In the genomic region with DNA sequence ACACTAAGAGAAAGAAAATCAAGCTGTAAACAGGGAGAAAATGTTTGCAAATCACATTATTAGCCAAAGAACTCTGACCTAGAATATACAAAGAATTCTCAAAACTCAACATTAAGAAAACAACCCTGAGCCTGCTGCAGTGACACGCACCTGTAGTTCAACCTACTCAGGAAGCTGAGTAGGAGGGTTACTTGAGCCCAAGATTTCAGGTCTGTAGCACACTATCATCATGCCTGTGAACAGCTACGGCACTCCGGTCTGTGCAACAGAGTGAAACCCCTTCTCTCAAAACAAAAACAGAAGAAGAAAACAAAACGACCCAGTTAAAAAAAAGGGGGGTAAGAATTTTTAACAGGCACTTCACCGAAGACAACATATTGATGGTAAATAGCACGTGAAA, we compare ENCODE assay signal across 10 cellular contexts. TPM values are rescaled to one million over a fixed set of nuclear protein-coding genes. Genes with fewer than 3 reads are reported as not detected.
DNase-seq lines count a peak whose midpoint lies in the region; ATAC-seq and TF ChIP-seq lines count a peak whose summit lies in the region.
"Had no signal": no experiment of that assay in that cellular context is flagged by ENCODE, and none has a peak within 500 bp of the region (broad histone marks: within the 10 kb centered on the region; RNA-seq: fewer than 3 reads in every experiment).

No MANE protein-coding gene starts in this region.

- H3K9me3 Mint-ChIP-seq in activated T-cell treated with anti-CD3 and anti-CD28 coated beads, Interleukin-2, amount 50 U/mL, for 72 hours, result no peaks in the 10 kb centered on the region
- H3K9me3 Mint-ChIP-seq: natural killer cell had no signal

- TF ChIP-seq CTCF in GM13977 (IDR thresholded peaks at IDR 0.05; ENCODE audit: extremely low read depth, insufficient read depth, missing control alignments) (no peak), PC-3 (conservative IDR thresholded peaks at IDR 0.05; ENCODE audit: low read depth, low read length) (no peak)

- no peaks in the 10 kb centered on the region for H3K36me3 Mint-ChIP-seq in activated T-cell treated with anti-CD3 and anti-CD28 coated beads, Interleukin-2, amount 50 U/mL, for 72 hours (ENCODE audit: insufficient read depth in 2 of 2)
- H3K36me3 Mint-ChIP-seq: natural killer cell had no signal

- peak overlapping the region; percentile 51 for H3K27ac ChIP-seq in PC-3 (ENCODE audit: low read length)
- no peak overlapping the region for H3K27ac ChIP-seq in aorta (ENCODE audit: low read depth in 1 of 2, low read length in 2 of 2)

- no peak overlapping the region for H3K4me3 Mint-ChIP-seq in activated T-cell treated with anti-CD3 and anti-CD28 coated beads, Interleukin-2, amount 50 U/mL, for 72 hours
- H3K4me3 Mint-ChIP-seq: activated CD4-positive, alpha-beta T cell treated with anti-CD3 and anti-CD28 coated beads for 36 hours; natural killer cell had no signal

- H3K27me3 Mint-ChIP-seq in activated T-cell treated with anti-CD3 and anti-CD28 coated beads, Interleukin-2, amount 50 U/mL, for 72 hours (ENCODE audit: low read depth), result no peaks in the 10 kb centered on the region
- H3K27me3 Mint-ChIP-seq: activated CD4-positive, alpha-beta T cell treated with anti-CD3 and anti-CD28 coated beads for 36 hours had no signal

- WGBS in aorta, 2 donors, result 85 to 93% methylated on average over 6 of the region's 6 CpGs

- H3K27ac Mint-ChIP-seq in activated T-cell treated with anti-CD3 and anti-CD28 coated beads, Interleukin-2, amount 50 U/mL, for 72 hours, result no peak overlapping the region
- H3K27ac Mint-ChIP-seq: activated CD4-positive, alpha-beta T cell treated with anti-CD3 and anti-CD28 coated beads for 36 hours; natural killer cell had no signal

- no peak overlapping the region for H2AFZ ChIP-seq in PC-3 (ENCODE audit: low read length)

- no peaks in the 10 kb centered on the region for H3K9me3 ChIP-seq in PC-3 (ENCODE audit: low read length)
- H3K9me3 ChIP-seq in aorta (ENCODE audit: control insufficient read depth, low read length), result no peaks in the 10 kb centered on the region

- no peaks in the 10 kb centered on the region for H3F3A ChIP-seq in PC-3 (ENCODE audit: low read length, unreplicated experiment)

- H4K20me1 ChIP-seq in PC-3 (ENCODE audit: low read length), result peaks cover 6% of the 10 kb centered on the region; the same call in 1 of the 2 replicates

- in situ Hi-C loops in GM13977 (cut with MboI; ENCODE audit: low pct_unique_long_range_greater_than_20kb, low sequenced_read_pairs, unreplicated experiment), result no loop called here

- no peaks in the 10 kb centered on the region for H3K4me1 Mint-ChIP-seq in activated T-cell treated with anti-CD3 and anti-CD28 coated beads, Interleukin-2, amount 50 U/mL, for 72 hours (ENCODE audit: low read depth)
- H3K4me1 Mint-ChIP-seq: natural killer cell had no signal

- peaks cover 58% of the 10 kb centered on the region for H3K79me2 ChIP-seq in PC-3 (ENCODE audit: low read length)

- DNase-seq in GM13977 (ENCODE audit: low spot score) (peak; percentile 28), PC-3 (no peak), NCI-H2227 (lab: John Stamatoyannopoulos, UW; ENCODE audit: unreplicated experiment) (no peak), aorta (no peak), SKM-1 (lab: John Stamatoyannopoulos, UW; ENCODE audit: unreplicated experiment) (no peak)
- DNase-seq in activated T-cell treated with anti-CD3 and anti-CD28 coated beads, Interleukin-2, amount 50 U/mL, for 72 hours, result no peak
- DNase-seq: activated CD4-positive, alpha-beta T cell treated with anti-CD3 and anti-CD28 coated beads for 36 hours; natural killer cell had no signal

- no peaks in the 10 kb centered on the region for H3K27me3 ChIP-seq in PC-3 (ENCODE audit: low read length)
- H3K27me3 ChIP-seq in aorta (ENCODE audit: control insufficient read depth in 1 of 2, insufficient read depth in 2 of 2, low read length in 1 of 2), result no peaks in the 10 kb centered on the region

- BruUV-seq in PC-3 (replicated peaks; lab: Mats Ljungman, UMichigan), result no TSS peak

- H3K9me2 ChIP-seq in PC-3 (replicated peaks; ENCODE audit: low read length), result no peaks in the 10 kb centered on the region

- intact Hi-C loops in PC-3 (cut with micrococcal nuclease) (loop anchor here (2.0 kb wide), 1 partner anchor 20 kb away; no protein-coding TSS in a partner anchor), aorta (cut with DNase I) (no loop called here)

- H3K36me3 ChIP-seq in PC-3 (ENCODE audit: low read depth, low read length), result peaks cover 5% of the 10 kb centered on the region; the same call in 1 of the 2 replicates
- H3K36me3 ChIP-seq in aorta (ENCODE audit: control insufficient read depth in 1 of 2, insufficient read depth in 2 of 2, low read length in 1 of 2), result no peaks in the 10 kb centered on the region

- H3K9ac ChIP-seq in PC-3 (ENCODE audit: low read length), result no peak overlapping the region; the same call in 1 of the 2 replicates

- ATAC-seq in GM21390 (IDR thresholded peaks at IDR 0.05; ENCODE audit: unreplicated experiment) (peak; percentile 90), HG03039 (IDR thresholded peaks at IDR 0.05; ENCODE audit: unreplicated experiment) (peak; percentile 90), PC-3 (no peak), aorta (ENCODE audit: low FRiP score) (no peak)
- ATAC-seq in activated T-cell treated with anti-CD3 and anti-CD28 coated beads, Interleukin-2, amount 50 U/mL, for 72 hours (replicated peaks in 1 of 2), result no peak
- ATAC-seq: activated CD4-positive, alpha-beta T cell treated with anti-CD3 and anti-CD28 coated beads for 36 hours; natural killer cell had no signal

- CTCF ChIA-PET in PC-3 (lab: Charles Lee), result interaction anchor here (1.0 kb wide), 1 partner anchor 46 kb away, joined by 4 read pairs; no protein-coding TSS in a partner anchor

- H3K4me3 ChIP-seq in PC-3 (ENCODE audit: low read length) (no peak overlapping the region), aorta (ENCODE audit: low read length in 2 of 2) (no peak overlapping the region)

- POLR2A ChIA-PET in PC-3 (lab: Charles Lee; ENCODE audit: unreplicated experiment), result interaction anchor here (0.5 kb wide), 1 partner anchor 82 kb away, joined by 3 read pairs; no protein-coding TSS in a partner anchor

- peak overlapping the region; percentile 36 for H3K4me2 ChIP-seq in PC-3 (ENCODE audit: low read length)

- H3K4me1 ChIP-seq in PC-3 (ENCODE audit: insufficient read depth, low read length) (peaks cover 36% of the 10 kb centered on the region), aorta (ENCODE audit: control insufficient read depth in 1 of 2, insufficient read depth in 2 of 2, low read length in 2 of 2) (peaks cover 0 to 2% of the 10 kb centered on the region in 2 donors)

RNA-seq across cellular contexts. Expression of gene SAV1, which starts 20.8 kb away (rescaled TPM):
- total RNA-seq in PC-3 (2014; rRNA removed) (66.2 and 87.1 TPM in 2 replicates), aorta (10 to 100 TPM; 56.8 to 65.4 TPM)
- 10 to 100 TPM; 27.4 to 27.8 TPM for polyA plus RNA-seq in aorta
- total RNA-seq in activated T-cell treated with anti-CD3 and anti-CD28 coated beads, Interleukin-2, amount 50 U/mL, for 72 hours, result 10 to 100 TPM in 1 of 2 donors, 1 to 10 TPM in 1; 9.4 to 12.4 TPM

Comparison
In these comparisons a context has a peak if more than half of its experiments do, and no peak if none do; other contexts are left out.
1. ATAC-seq: peak in GM21390 (single experiment) and HG03039 (single experiment); none in PC-3 (single experiment), aorta (single experiment) and activated T-cell treated with anti-CD3 and anti-CD28 coated beads, Interleukin-2, amount 50 U/mL, for 72 hours (0 of 2).